In the genomic region with DNA sequence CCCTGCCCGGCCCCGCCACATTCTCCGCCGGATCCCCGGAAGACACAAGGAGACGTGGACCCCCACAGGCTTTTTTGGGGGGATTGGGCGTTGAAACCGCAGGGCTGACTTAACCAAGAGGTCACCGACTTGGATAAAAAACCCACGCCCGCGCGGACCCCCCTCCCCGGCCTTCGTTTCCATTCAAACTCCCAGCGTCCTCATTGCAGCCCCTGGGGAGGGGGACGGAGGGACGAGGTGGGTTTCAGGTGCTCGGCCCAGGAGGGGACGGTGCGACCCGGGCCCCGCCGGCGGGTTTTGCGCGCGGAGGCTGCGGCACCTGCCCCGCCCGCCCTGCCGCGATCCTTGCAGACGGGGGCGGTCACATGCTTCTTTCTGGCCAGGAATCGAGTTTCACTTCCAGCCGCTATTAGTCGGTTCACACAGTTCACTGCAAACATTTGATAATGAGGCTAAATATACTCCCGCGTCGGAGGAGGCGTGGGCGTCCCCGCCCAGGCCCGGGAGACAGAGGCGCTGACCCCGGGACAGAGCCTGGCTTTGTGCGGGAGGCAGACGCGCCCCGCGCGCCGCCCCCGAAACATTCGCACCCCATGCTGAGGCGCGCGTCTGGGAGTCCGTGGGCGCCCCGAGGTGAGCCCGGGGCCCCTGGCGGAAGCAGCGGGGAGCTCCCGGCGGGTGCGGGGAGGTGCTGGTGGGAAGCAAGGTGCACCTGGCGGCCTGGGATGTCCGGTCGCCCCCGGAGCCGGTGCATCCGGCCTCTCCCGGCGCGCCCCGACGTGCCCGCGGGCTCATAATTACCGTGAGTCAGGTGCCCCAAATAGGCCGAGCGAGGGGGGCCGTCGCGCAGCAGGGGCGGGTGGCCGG, we compare ENCODE assay signal across 8 cellular contexts. TPM values are rescaled to one million over a fixed set of nuclear protein-coding genes. Genes with fewer than 3 reads are reported as not detected.
DNase-seq lines count a peak whose midpoint lies in the region; ATAC-seq and TF ChIP-seq lines count a peak whose summit lies in the region.

No MANE protein-coding gene starts in this region.

- H3K27ac Mint-ChIP-seq in activated B cell treated with CpG ODN at 0.5 μM for 24 hours (no peak overlapping the region), neural progenitor cell (no peak overlapping the region)

- peak; percentile 46 for DNase-seq in ELR (ENCODE audit: low read depth)
- DNase-seq in HT-29 (ENCODE audit: low spot score), result peak; percentile 63
- DNase-seq in activated B cell treated with CpG ODN at 0.5 μM for 24 hours, result peak; percentile 46
- peak in 1 of 2 donors; percentile 60 for DNase-seq in foreskin fibroblast
- DNase-seq in neural progenitor cell (ENCODE audit: low spot score), result peak; percentile 68
- no peak for DNase-seq in NCI-H128 (lab: John Stamatoyannopoulos, UW; ENCODE audit: unreplicated experiment)
- DNase-seq in AML-193 (lab: John Stamatoyannopoulos, UW), result no peak

- H3K79me2 ChIP-seq in neural progenitor cell (ENCODE audit: low read depth), result peaks cover 7% of the 10 kb centered on the region

- H3K36me3 ChIP-seq in neural progenitor cell, result no peaks in the 10 kb centered on the region

- H3K4me1 Mint-ChIP-seq in activated B cell treated with CpG ODN at 0.5 μM for 24 hours (peaks cover 27% of the 10 kb centered on the region), neural progenitor cell (peaks cover 7% of the 10 kb centered on the region)

- CTCF ChIA-PET in activated B cell treated with CpG ODN at 0.5 μM for 24 hours (lab: Charles Lee), result no interaction called here

- peaks cover 35% of the 10 kb centered on the region for H4K20me1 ChIP-seq in neural progenitor cell (ENCODE audit: low read depth)

- H3K4me3 Mint-ChIP-seq in activated B cell treated with CpG ODN at 0.5 μM for 24 hours, result peak overlapping the region; percentile 69
- H3K4me3 Mint-ChIP-seq in neural progenitor cell, result peak overlapping the region; percentile 48

- TF ChIP-seq CTCF in activated B cell treated with CpG ODN at 0.5 μM for 24 hours (IDR thresholded peaks at IDR 0.05) (no peak), foreskin fibroblast (IDR thresholded peaks at IDR 0.05; ENCODE audit: low read depth, low read length) (no peak), neural progenitor cell (IDR thresholded peaks at IDR 0.05) (no peak)

- H3K4me2 ChIP-seq in neural progenitor cell, result peak overlapping the region; percentile 76

- intact Hi-C loops in activated B cell treated with CpG ODN at 0.5 μM for 24 hours (cut with micrococcal nuclease), result loop anchor here (1.0 to 10.0 kb wide), 4 partner anchors 78 to 352 kb away; a partner anchor contains a TSS

- no peaks in the 10 kb centered on the region for H3K36me3 Mint-ChIP-seq in activated B cell treated with CpG ODN at 0.5 μM for 24 hours (ENCODE audit: low read depth)
- no peaks in the 10 kb centered on the region for H3K36me3 Mint-ChIP-seq in neural progenitor cell

- H3K4me1 ChIP-seq in neural progenitor cell, result peaks cover 28% of the 10 kb centered on the region

- ATAC-seq in activated B cell treated with CpG ODN at 0.5 μM for 24 hours (ENCODE audit: low read depth) (peak; percentile 49), HG03460 (IDR thresholded peaks at IDR 0.05; ENCODE audit: unreplicated experiment) (no peak)

- H3K27ac ChIP-seq in neural progenitor cell, result no peak overlapping the region

- H3K4me3 ChIP-seq in foreskin fibroblast (ENCODE audit: low read depth in 1 of 2, low read length in 2 of 2) (peak overlapping the region; percentile 34 to 37), neural progenitor cell (peak overlapping the region; percentile 53)

- POLR2A ChIA-PET in activated B cell treated with CpG ODN at 0.5 μM for 24 hours (lab: Charles Lee), result interaction anchor here (0.5 to 0.6 kb wide), 2 partner anchors 82 to 124 kb away, joined by 3 to 7 read pairs; no protein-coding TSS in a partner anchor

- H3K9ac ChIP-seq in neural progenitor cell, result no peak overlapping the region

- no peaks in the 10 kb centered on the region for H3K9me3 ChIP-seq in neural progenitor cell (ENCODE audit: low read depth)

- no peak overlapping the region for H2AFZ ChIP-seq in neural progenitor cell (replicated peaks)

- H3F3A ChIP-seq in neural progenitor cell (ENCODE audit: low read depth), result peaks cover 32% of the 10 kb centered on the region

- peaks cover 5% of the 10 kb centered on the region for H3K27me3 Mint-ChIP-seq in activated B cell treated with CpG ODN at 0.5 μM for 24 hours
- H3K27me3 Mint-ChIP-seq in neural progenitor cell (ENCODE audit: insufficient read depth, low read depth), result peaks cover 51% of the 10 kb centered on the region

- peaks cover 83% of the 10 kb centered on the region for H3K27me3 ChIP-seq in neural progenitor cell

- H3K9me3 Mint-ChIP-seq in activated B cell treated with CpG ODN at 0.5 μM for 24 hours, result no peaks in the 10 kb centered on the region
- H3K9me3 Mint-ChIP-seq in neural progenitor cell, result no peaks in the 10 kb centered on the region

RNA-seq across cellular contexts. Expression of a gene that starts 2.7 kb away (rescaled TPM):
- 15.8 and 17.3 TPM in 2 replicates for total RNA-seq in HT-29 (2014; rRNA removed; shearing (Covaris generic))
- total RNA-seq in activated B cell treated with CpG ODN at 0.5 μM for 24 hours (6.0 and 7.3 TPM in 2 replicates), neural progenitor cell (ENCODE audit: low replicate concordance) (9.8 and 13.7 TPM in 2 replicates)

Comparison
In these comparisons a context has a peak if more than half of its experiments do, and no peak if none do; other contexts are left out.
1. DNase-seq: peak in ELR (single experiment), HT-29 (single experiment), activated B cell treated with CpG ODN at 0.5 μM for 24 hours (single experiment) and neural progenitor cell (single experiment); none in NCI-H128 (single experiment) and AML-193 (0 of 2).